Comparison of ENCODE assay signal across 15 cellular contexts in genomic region chr6:51490101-51490500, GRCh38.
DNase-seq lines count a peak whose midpoint lies in the region; ATAC-seq and TF ChIP-seq lines count a peak whose summit lies in the region.
"Had no signal": no experiment of that assay in that cellular context is flagged by ENCODE, and none has a peak within 500 bp of the region (broad histone marks: within the 10 kb centered on the region; RNA-seq: fewer than 3 reads in every experiment).

No MANE protein-coding gene starts in this region.

- no peaks in the 10 kb centered on the region for H4K20me1 ChIP-seq in PC-3 (ENCODE audit: low read length)
- no peaks in the 10 kb centered on the region for H4K20me1 ChIP-seq in mammary epithelial cell (ENCODE audit: insufficient read depth, low read length)
- H4K20me1 ChIP-seq: BLaER1 had no signal

- H3K9me3 ChIP-seq in PC-3 (ENCODE audit: low read length) (no peaks in the 10 kb centered on the region), mammary epithelial cell (replicated peaks; ENCODE audit: insufficient read depth, low read length) (no peaks in the 10 kb centered on the region)

- no peaks in the 10 kb centered on the region for H3F3A ChIP-seq in PC-3 (ENCODE audit: low read length, unreplicated experiment)

- H3K4me2 ChIP-seq in PC-3 (ENCODE audit: low read length): peak overlapping the region; percentile 6; the same call in 1 of the 2 replicates
- no peak overlapping the region for H3K4me2 ChIP-seq in mammary epithelial cell (ENCODE audit: insufficient read depth, low read depth, low read length)
- H3K4me2 ChIP-seq: BLaER1 had no signal

- POLR2A ChIA-PET in PC-3 (lab: Charles Lee; ENCODE audit: unreplicated experiment): no interaction called here

- dilution Hi-C loops in mammary epithelial cell (cut with HindIII; ENCODE audit: low sequenced_read_pairs): no loop called here

- 86% methylated on average over 1 of the region's 1 CpG for WGBS in mammary epithelial cell (ENCODE audit: low coverage, missing lambda C conversion rate)

- H3K4me3 ChIP-seq in PC-3 (ENCODE audit: low read length) (no peak overlapping the region), mammary epithelial cell (replicated peaks in 1 of 3; ENCODE audit: insufficient read depth in 1 of 3, low read depth in 2 of 3, low read length in 3 of 3) (no peak overlapping the region)
- H3K4me3 ChIP-seq: BLaER1 had no signal

- ATAC-seq in PC-3: no peak

- in situ Hi-C loops in mammary epithelial cell (cut with MboI; ENCODE audit: low sequenced_read_pairs in 2 of 2): no loop called here

- peak in 2 of 3 experiments; percentile 43 to 74 for DNase-seq in NCI-H1417 (lab: John Stamatoyannopoulos, UW)
- DNase-seq in NCI-H1417 treated with DMSO at 0.1 percent for 48 hours (lab: John Stamatoyannopoulos, UW): no peak
- DNase-seq in DMS53 (lab: John Stamatoyannopoulos, UW): peak; percentile 83
- DNase-seq in PC-3: peak; percentile 69
- no peak for DNase-seq in mammary epithelial cell
- DNase-seq in activated gamma-delta T cell (lab: John Stamatoyannopoulos, UW): no peak
- DNase-seq in NCI-H1105 (lab: John Stamatoyannopoulos, UW): no peak
- DNase-seq: 8988T; AML-193; CD8-positive, alpha-beta memory T cell; DND-41; GDM1; GOT3; H9 had no signal

- peaks cover 5% of the 10 kb centered on the region; the same call in 1 of the 2 replicates for H3K27me3 ChIP-seq in PC-3 (ENCODE audit: low read length)
- peaks cover 2% of the 10 kb centered on the region for H3K27me3 ChIP-seq in mammary epithelial cell (ENCODE audit: insufficient read depth, low read length)
- H3K27me3 ChIP-seq: BLaER1 had no signal

- TF ChIP-seq CTCF in PC-3 (conservative IDR thresholded peaks at IDR 0.05; ENCODE audit: low read depth, low read length) (no peak), mammary epithelial cell (conservative IDR thresholded peaks at IDR 0.05 in 1 of 2, IDR thresholded peaks at IDR 0.05 in 1 of 2; ENCODE audit: extremely low read depth in 1 of 2, insufficient read depth in 1 of 2, low read depth in 1 of 2, low read length in 2 of 2) (no peak)

- intact Hi-C loops in PC-3 (cut with micrococcal nuclease): no loop called here
- intact Hi-C loops in mammary epithelial cell (cut with micrococcal nuclease): no loop called here

- CTCF ChIA-PET in PC-3 (lab: Charles Lee): no interaction called here
- CTCF ChIA-PET in mammary epithelial cell (lab: Charles Lee; ENCODE audit: low non-redundant PET): no interaction called here

- H3K36me3 ChIP-seq in PC-3 (ENCODE audit: low read depth, low read length): no peaks in the 10 kb centered on the region
- H3K36me3 ChIP-seq in mammary epithelial cell (ENCODE audit: insufficient read depth, low read length): no peaks in the 10 kb centered on the region
- H3K36me3 ChIP-seq: BLaER1 had no signal

- H3K9ac ChIP-seq in PC-3 (ENCODE audit: low read length) (no peak overlapping the region), mammary epithelial cell (ENCODE audit: insufficient read depth, low read length) (no peak overlapping the region)
- H3K9ac ChIP-seq: BLaER1 had no signal

- H2AFZ ChIP-seq in PC-3 (ENCODE audit: low read length) (no peak overlapping the region), mammary epithelial cell (ENCODE audit: low read depth, low read length) (no peak overlapping the region)

- H3K27ac ChIP-seq in PC-3 (ENCODE audit: low read length) (peak overlapping the region; percentile 9), mammary epithelial cell (ENCODE audit: insufficient read depth, low read depth, low read length) (no peak overlapping the region)
- H3K27ac ChIP-seq: BLaER1 had no signal

- peaks cover 17% of the 10 kb centered on the region for H3K4me1 ChIP-seq in PC-3 (ENCODE audit: insufficient read depth, low read length)
- no peaks in the 10 kb centered on the region for H3K4me1 ChIP-seq in mammary epithelial cell (ENCODE audit: insufficient read depth, low read length)
- H3K4me1 ChIP-seq: BLaER1 had no signal

- H3K79me2 ChIP-seq in PC-3 (ENCODE audit: low read length) (no peaks in the 10 kb centered on the region), mammary epithelial cell (ENCODE audit: insufficient read depth, low read length) (no peaks in the 10 kb centered on the region)

- H3K9me2 ChIP-seq in PC-3 (replicated peaks; ENCODE audit: low read length): no peaks in the 10 kb centered on the region

- BruUV-seq in PC-3 (replicated peaks; lab: Mats Ljungman, UMichigan): no TSS peak
- no TSS peak for BruUV-seq in mammary epithelial cell (replicated peaks; lab: Mats Ljungman, UMichigan)

Comparison
In these comparisons a context has a peak if more than half of its experiments do, and no peak if none do; other contexts are left out.
1. DNase-seq: peak in NCI-H1417 (2 of 3), DMS53 (single experiment) and PC-3 (single experiment); none in NCI-H1417 treated with DMSO at 0.1 percent for 48 hours (single experiment), mammary epithelial cell (single experiment), activated gamma-delta T cell (single experiment) and NCI-H1105 (single experiment).